Comparison of ENCODE assay signal across 10 cellular contexts in genomic region chr5:175246242-175246891, GRCh38.
DNase-seq lines count a peak whose midpoint lies in the region; ATAC-seq, FAIRE-seq and TF ChIP-seq lines count a peak whose summit lies in the region.
"Had no signal": no experiment of that assay in that cellular context is flagged by ENCODE, and none has a peak within 500 bp of the region (broad histone marks: within the 10 kb centered on the region; RNA-seq: fewer than 3 reads in every experiment).

No MANE protein-coding gene starts in this region.

- no peaks in the 10 kb centered on the region for H3K36me3 Mint-ChIP-seq in activated naive CD8-positive, alpha-beta T cell treated with anti-CD3 and anti-CD28 coated beads for 36 hours

- WGBS in HepG2 (ENCODE audit: low lambda C conversion rate), result 16% methylated on average over 6 of the region's 8 CpGs

- no peak overlapping the region for H3K27ac ChIP-seq in uterus
- H3K27ac ChIP-seq in HepG2 (ENCODE audit: extremely low read length, insufficient read depth, low read length), result no peak overlapping the region
- H3K27ac ChIP-seq: thyroid gland had no signal

- no peaks in the 10 kb centered on the region for H3K9me3 ChIP-seq in uterus
- H3K9me3 ChIP-seq in HepG2 (ENCODE audit: low read length), result no peaks in the 10 kb centered on the region
- H3K9me3 ChIP-seq: thyroid gland had no signal

- no peaks in the 10 kb centered on the region for H4K20me1 ChIP-seq in HepG2 (ENCODE audit: insufficient read depth, low read length)

- no peak overlapping the region for H2AFZ ChIP-seq in HepG2 (ENCODE audit: low read length)

- no peak overlapping the region for H3K4me2 ChIP-seq in HepG2 (ENCODE audit: low read depth, low read length)

- intact Hi-C loops in uterus (cut with DNase I; ENCODE audit: low total_unique reads), result no loop called here
- intact Hi-C loops in HepG2 (cut with micrococcal nuclease; ENCODE audit: unreplicated experiment), result no loop called here

- no peaks in the 10 kb centered on the region for H3K4me1 Mint-ChIP-seq in activated naive CD8-positive, alpha-beta T cell treated with anti-CD3 and anti-CD28 coated beads for 36 hours

- H3K36me3 ChIP-seq in uterus, result no peaks in the 10 kb centered on the region
- H3K36me3 ChIP-seq in HepG2 (replicated peaks in 1 of 2; ENCODE audit: control insufficient read depth in 1 of 2, insufficient read depth in 2 of 2, low read length in 2 of 2), result no peaks in the 10 kb centered on the region
- H3K36me3 ChIP-seq: thyroid gland had no signal

- no peak overlapping the region for H3K9ac ChIP-seq in HepG2 (ENCODE audit: insufficient read depth, low read depth, low read length)

- no peaks in the 10 kb centered on the region for H3K79me2 ChIP-seq in HepG2 (ENCODE audit: insufficient read depth, low read length)

- FAIRE-seq in HepG2 (lab: Jason Lieb, UNC), result no peak
- FAIRE-seq: endometrium had no signal

- POLR2A ChIA-PET in HepG2 (lab: Yijun Ruan, JAX), result no interaction called here

- peaks cover 22% of the 10 kb centered on the region for H3K27me3 Mint-ChIP-seq in activated naive CD8-positive, alpha-beta T cell treated with anti-CD3 and anti-CD28 coated beads for 36 hours

- in situ Hi-C loops in HepG2 (cut with HindIII; ENCODE audit: extremely low pct_ligation_motif_present, low pct_unique_long_range_greater_than_20kb), result no loop called here

- H3K9me3 Mint-ChIP-seq in activated naive CD8-positive, alpha-beta T cell treated with anti-CD3 and anti-CD28 coated beads for 36 hours, result no peaks in the 10 kb centered on the region

- DNase-seq in stimulated activated CD4-positive, alpha-beta T cell treated with anti-CD3 and anti-CD28 coated beads, Interleukin-15, amount 100 ng/mL, for 48 hours (ENCODE audit: low read depth in 2 of 2), result peak; percentile 14 to 24
- DNase-seq in stimulated activated CD4-positive, alpha-beta T cell treated with anti-CD3 and anti-CD28 coated beads, Interleukin-12 subunit alpha, Interleukin-12 subunit beta, amount 100 ng/mL, for 4 hours, result no peak
- DNase-seq in activated naive CD8-positive, alpha-beta T cell treated with anti-CD3 and anti-CD28 coated beads for 36 hours, result peak; percentile 37
- peak; percentile 35 for DNase-seq in kidney glomerular epithelial cell (lab: John Stamatoyannopoulos, UW)
- peak; percentile 14 to 15 for DNase-seq in uterus
- DNase-seq in HepG2 (ENCODE audit: low spot score), result no peak

- H3K4me1 ChIP-seq in uterus, result no peaks in the 10 kb centered on the region
- no peaks in the 10 kb centered on the region for H3K4me1 ChIP-seq in HepG2 (ENCODE audit: insufficient read depth, low read length)
- H3K4me1 ChIP-seq: thyroid gland had no signal

- H3K27me3 ChIP-seq in uterus (no peaks in the 10 kb centered on the region), HepG2 (ENCODE audit: control insufficient read depth in 1 of 2, insufficient read depth in 2 of 2, low read length in 2 of 2) (peaks cover 0 to 5% of the 10 kb centered on the region in 2 experiments; a peak in 2 of 5 replicates)
- H3K27me3 ChIP-seq: thyroid gland had no signal

- ATAC-seq in GM21390 (IDR thresholded peaks at IDR 0.05; ENCODE audit: unreplicated experiment), result no peak
- ATAC-seq in GM19455 (IDR thresholded peaks at IDR 0.05; ENCODE audit: unreplicated experiment), result no peak
- ATAC-seq in HepG2, result no peak

- CTCF ChIA-PET in HepG2 (lab: Yijun Ruan, JAX; ENCODE audit: low intra/inter-chr PET ratio, low total read pairs), result no interaction called here

- no peak overlapping the region for H3K4me3 Mint-ChIP-seq in activated naive CD8-positive, alpha-beta T cell treated with anti-CD3 and anti-CD28 coated beads for 36 hours

- TF ChIP-seq POLR2A in uterus (IDR thresholded peaks at IDR 0.05) (no peak), HepG2 (IDR thresholded peaks at IDR 0.05; ENCODE audit: insufficient read depth in 1 of 2, low read depth in 2 of 2, low read length in 2 of 2) (no peak)

- TF ChIP-seq CTCF in uterus (IDR thresholded peaks at IDR 0.05) (no peak), HepG2 (CRISPR knock-in tag; IDR thresholded peaks at IDR 0.05) (no peak)

- no peak overlapping the region for H3K27ac Mint-ChIP-seq in activated naive CD8-positive, alpha-beta T cell treated with anti-CD3 and anti-CD28 coated beads for 36 hours

- TF ChIP-seq RAD21 in HepG2 (CRISPR knock-in tag; IDR thresholded peaks at IDR 0.05), result no peak

- no peak overlapping the region for H3K4me3 ChIP-seq in uterus
- no peak overlapping the region for H3K4me3 ChIP-seq in HepG2 (replicated peaks in 1 of 3; ENCODE audit: insufficient read depth in 1 of 3, low read depth in 2 of 3, low read length in 3 of 3)
- H3K4me3 ChIP-seq: thyroid gland had no signal

- no peak for TF ChIP-seq EP300 in HepG2 (IDR thresholded peaks at IDR 0.05; ENCODE audit: low read depth in 2 of 2, low read length in 2 of 2)
- no peak for TF ChIP-seq EP300 in HepG2 (CRISPR knock-in tag; IDR thresholded peaks at IDR 0.05; ENCODE audit: borderline replicate concordance)

- BruUV-seq in HepG2 (replicated peaks; lab: Mats Ljungman, UMichigan), result no TSS peak

TF ChIP-seq in HepG2, 621 proteins besides CTCF, POLR2A, EP300 and RAD21:
- no peak for TF ChIP-seq RELA (CRISPR knock-in tag; IDR thresholded peaks at IDR 0.05)
- no peak for TF ChIP-seq MYC (CRISPR knock-in tag; IDR thresholded peaks at IDR 0.05; ENCODE audit: borderline replicate concordance)
- TF ChIP-seq MZF1 (CRISPR knock-in tag; IDR thresholded peaks at IDR 0.05; ENCODE audit: borderline replicate concordance), result no peak
- no peak for TF ChIP-seq ZNF20 (CRISPR knock-in tag; IDR thresholded peaks at IDR 0.05)
- no peak for TF ChIP-seq REPIN1 (CRISPR knock-in tag; IDR thresholded peaks at IDR 0.05; ENCODE audit: borderline replicate concordance, low read depth)
- TF ChIP-seq CEBPB (IDR thresholded peaks at IDR 0.05; ENCODE audit: borderline replicate concordance, low read depth, low read length), result no peak
- TF ChIP-seq ZNF629 (CRISPR knock-in tag; conservative IDR thresholded peaks at IDR 0.05), result no peak
- TF ChIP-seq NKX3-1 (CRISPR knock-in tag; IDR thresholded peaks at IDR 0.05), result no peak
- TF ChIP-seq ARNTL (CRISPR knock-in tag; IDR thresholded peaks at IDR 0.05), result no peak
- TF ChIP-seq HHEX (CRISPR knock-in tag; IDR thresholded peaks at IDR 0.05), result no peak

Comparison
In these comparisons a context has a peak if more than half of its experiments do, and no peak if none do; other contexts are left out.
1. DNase-seq: peak in stimulated activated CD4-positive, alpha-beta T cell treated with anti-CD3 and anti-CD28 coated beads, Interleukin-15, amount 100 ng/mL, for 48 hours (2 of 2), activated naive CD8-positive, alpha-beta T cell treated with anti-CD3 and anti-CD28 coated beads for 36 hours (single experiment), kidney glomerular epithelial cell (single experiment) and uterus (2 of 2); none in stimulated activated CD4-positive, alpha-beta T cell treated with anti-CD3 and anti-CD28 coated beads, Interleukin-12 subunit alpha, Interleukin-12 subunit beta, amount 100 ng/mL, for 4 hours (single experiment) and HepG2 (single experiment).